ENCODE assay signal across 25 cellular contexts in genomic region chr13:80360298-80360827, GRCh38. TPM values are rescaled to one million over a fixed set of nuclear protein-coding genes. Genes with fewer than 3 reads are reported as not detected.
A peak's percentile ranks its signal among the peaks of the same experiment; 100 is the strongest.
DNase-seq lines count a peak whose midpoint lies in the region; ATAC-seq, FAIRE-seq and TF ChIP-seq lines count a peak whose summit lies in the region.
"Had no signal": no experiment of that assay in that cellular context is flagged by ENCODE, and none has a peak within 500 bp of the region (broad histone marks: within the 10 kb centered on the region; RNA-seq: fewer than 3 reads in every experiment).

No MANE protein-coding gene starts in this region.

- H3K4me3 Mint-ChIP-seq in nephron, result peak overlapping the region in 2 of 3 experiments; percentile 2 to 36
- no peak overlapping the region for H3K4me3 Mint-ChIP-seq in natural killer cell treated with Interleukin-12 subunit alpha and Interleukin-12 subunit beta and Interleukin-15 and Interleukin-18, amount 100 ng/mL, for 72 hours
- H3K4me3 Mint-ChIP-seq: activated naive CD8-positive, alpha-beta T cell treated with anti-CD3 and anti-CD28 coated beads, Interleukin-2, amount 10 ng/mL, durations not matched to agents 7 days and 5 days; B cell; stimulated activated effector memory CD8-positive, alpha-beta T cell treated with anti-CD3 and anti-CD28 coated beads, Interleukin-12 subunit alpha, Interleukin-12 subunit beta, amount 100 ng/mL, for 72 hours; T-helper 2 cell treated with Interferon-gamma antibody and Interleukin-4, amounts not matched to agents 5 μg/mL and 100 μg/mL, for 36 hours had no signal

- H3K14ac ChIP-seq in H1 (ENCODE audit: insufficient read length), result no peak overlapping the region

- no peak overlapping the region for H2AK5ac ChIP-seq in H1 (ENCODE audit: low read depth, low read length)

- peak overlapping the region; percentile 82 to 92 (median 88) for H3K27ac Mint-ChIP-seq in nephron
- no peak overlapping the region for H3K27ac Mint-ChIP-seq in natural killer cell treated with Interleukin-12 subunit alpha and Interleukin-12 subunit beta and Interleukin-15 and Interleukin-18, amount 100 ng/mL, for 72 hours
- H3K27ac Mint-ChIP-seq: activated naive CD8-positive, alpha-beta T cell treated with anti-CD3 and anti-CD28 coated beads, Interleukin-2, amount 10 ng/mL, durations not matched to agents 7 days and 5 days; B cell; stimulated activated effector memory CD8-positive, alpha-beta T cell treated with anti-CD3 and anti-CD28 coated beads, Interleukin-12 subunit alpha, Interleukin-12 subunit beta, amount 100 ng/mL, for 72 hours; T-helper 2 cell treated with Interferon-gamma antibody and Interleukin-4, amounts not matched to agents 5 μg/mL and 100 μg/mL, for 36 hours had no signal

- no peak overlapping the region for H2BK20ac ChIP-seq in H1 (ENCODE audit: low read length)

- H3K27me3 ChIP-seq in BLaER1 treated with 17β-estradiol and CSF1 and Interleukin-3, amounts not matched to agents 10 nM and 100 nM, result no peaks in the 10 kb centered on the region
- H3K27me3 ChIP-seq in HUES64 (ENCODE audit: insufficient read depth, low read length) (no peaks in the 10 kb centered on the region), H1 (replicated peaks in 1 of 4; ENCODE audit: control insufficient read depth in 3 of 4, extremely low read depth in 1 of 4, insufficient read depth in 3 of 4, low read length in 3 of 4) (no peaks in the 10 kb centered on the region)
- H3K27me3 ChIP-seq: breast epithelium, ovary, spleen, tibial artery had no signal

- no peaks in the 10 kb centered on the region for H4K20me1 ChIP-seq in BLaER1 treated with 17β-estradiol and CSF1 and Interleukin-3, amounts not matched to agents 10 nM and 100 nM
- H4K20me1 ChIP-seq in H1 (replicated peaks in 1 of 2; ENCODE audit: control insufficient read depth in 1 of 2, insufficient read depth in 2 of 2, low read length in 2 of 2), result no peaks in the 10 kb centered on the region

- TF ChIP-seq EP300 in H1 (IDR thresholded peaks at IDR 0.05; ENCODE audit: borderline replicate concordance in 1 of 2, low read depth in 2 of 2, low read length in 2 of 2), result no peak

- H4K8ac ChIP-seq in H1 (ENCODE audit: extremely low read depth, insufficient read depth, low read length), result no peak overlapping the region

- H3K4me3 ChIP-seq in BLaER1 treated with 17β-estradiol and CSF1 and Interleukin-3, amounts not matched to agents 10 nM and 100 nM, result no peak overlapping the region
- H3K4me3 ChIP-seq in HUES64 (ENCODE audit: low read length) (no peak overlapping the region), H1 (ENCODE audit: extremely low read depth in 1 of 4, insufficient read depth in 2 of 4, low read depth in 3 of 4, low read length in 4 of 4) (no peak overlapping the region)
- H3K4me3 ChIP-seq: breast epithelium, GM12878, ovary, spleen, tibial artery had no signal

- peak overlapping the region in 1 of 11 experiments; percentile 6; a peak in 1 of 22 replicates for H3K27ac ChIP-seq in BLaER1 treated with 17β-estradiol and CSF1 and Interleukin-3, amounts not matched to agents 10 nM and 100 nM
- peak overlapping the region; percentile 73 for H3K27ac ChIP-seq in HUES64 (ENCODE audit: low read depth, low read length)
- no peak overlapping the region for H3K27ac ChIP-seq in H1 (ENCODE audit: low read depth, low read length)
- H3K27ac ChIP-seq: breast epithelium, ovary, tibial artery had no signal

- no peak overlapping the region for H2BK12ac ChIP-seq in H1 (ENCODE audit: low read depth, low read length)

- no peak for FAIRE-seq in H1 (lab: Jason Lieb, UNC)
- FAIRE-seq: D721Med, GM12878, H54 had no signal

- TF ChIP-seq POLR2A in H1 (IDR thresholded peaks at IDR 0.05; ENCODE audit: control extremely low read depth in 1 of 2, low read depth in 2 of 2, low read length in 2 of 2), result no peak

- DNase-seq in H1 (ENCODE audit: low read depth in 1 of 2, low spot score in 2 of 2), result no peak
- DNase-seq in midbrain (lab: John Stamatoyannopoulos, UW), result no peak
- DNase-seq in natural killer cell treated with Interleukin-12 subunit alpha and Interleukin-12 subunit beta and Interleukin-15 and Interleukin-18, amount 100 ng/mL, for 72 hours (ENCODE audit: low spot score), result no peak
- no peak for DNase-seq in KG1 (lab: John Stamatoyannopoulos, UW)
- DNase-seq: activated naive CD8-positive, alpha-beta T cell treated with anti-CD3 and anti-CD28 coated beads, Interleukin-2, amount 10 ng/mL, durations not matched to agents 7 days and 5 days; GDM1; head of caudate nucleus; islet precursor cell; NCI-H226; NK-92 treated with Interleukin-12 subunit alpha and Interleukin-12 subunit beta, amount 100 ng/mL, for 24 hours; ovary; spleen; tibial artery had no signal

- peaks cover 3 to 39% (median 29%) of the 10 kb centered on the region in 10 experiments; a peak in 18 of 20 replicates for H3K4me1 ChIP-seq in BLaER1 treated with 17β-estradiol and CSF1 and Interleukin-3, amounts not matched to agents 10 nM and 100 nM
- peaks cover 42% of the 10 kb centered on the region for H3K4me1 ChIP-seq in HUES64 (ENCODE audit: insufficient read depth, low read length)
- peaks cover 0 to 9% (median 5%) of the 10 kb centered on the region in 4 experiments; a peak in 5 of 7 replicates for H3K4me1 ChIP-seq in H1 (replicated peaks in 1 of 4; ENCODE audit: control insufficient read depth in 3 of 4, insufficient read depth in 4 of 4, low read length in 3 of 4)
- H3K4me1 ChIP-seq: breast epithelium had no signal

- H4K91ac ChIP-seq in H1 (replicated peaks; ENCODE audit: insufficient read length, low read length), result no peak overlapping the region

- H2BK120ac ChIP-seq in H1 (replicated peaks; ENCODE audit: low read depth, low read length), result no peak overlapping the region

- peaks cover 2% of the 10 kb centered on the region; the same call in 1 of the 2 replicates for H3K23me2 ChIP-seq in H1 (ENCODE audit: low read depth, low read length)

- no peak for TF ChIP-seq CTCF in H1 (IDR thresholded peaks at IDR 0.05; ENCODE audit: control extremely low read depth in 1 of 3, insufficient read depth in 1 of 3, low read depth in 1 of 3, low read length in 3 of 3)
- TF ChIP-seq CTCF in nephron (IDR thresholded peaks at IDR 0.05; ENCODE audit: unreplicated experiment in 3 of 3), result no peak

- no peak for ATAC-seq in natural killer cell treated with Interleukin-12 subunit alpha and Interleukin-12 subunit beta and Interleukin-15 and Interleukin-18, amount 100 ng/mL, for 72 hours
- no peak for ATAC-seq in HG03521 (IDR thresholded peaks at IDR 0.05; ENCODE audit: unreplicated experiment)
- ATAC-seq: esophagus mucosa; stimulated activated effector memory CD8-positive, alpha-beta T cell treated with anti-CD3 and anti-CD28 coated beads, Interleukin-12 subunit alpha, Interleukin-12 subunit beta, amount 100 ng/mL, for 72 hours had no signal

- no peak for TF ChIP-seq RAD21 in H1 (IDR thresholded peaks at IDR 0.05 in 1 of 2, conservative IDR thresholded peaks at IDR 0.05 in 1 of 2; ENCODE audit: low read depth in 2 of 2, low read length in 2 of 2)

- H4K5ac ChIP-seq in H1 (ENCODE audit: insufficient read length, low read depth, low read length), result no peak overlapping the region

- H3K79me2 ChIP-seq in H1 (ENCODE audit: control insufficient read depth in 1 of 2, insufficient read depth in 2 of 2, low read length in 2 of 2), result no peaks in the 10 kb centered on the region

- H3K27me3 Mint-ChIP-seq in nephron (ENCODE audit: low read depth), result peaks cover 4% of the 10 kb centered on the region
- H3K27me3 Mint-ChIP-seq in natural killer cell treated with Interleukin-12 subunit alpha and Interleukin-12 subunit beta and Interleukin-15 and Interleukin-18, amount 100 ng/mL, for 72 hours, result no peaks in the 10 kb centered on the region
- H3K27me3 Mint-ChIP-seq: B cell had no signal

- H2BK5ac ChIP-seq in H1 (ENCODE audit: low read depth, low read length), result no peak overlapping the region

- no peak overlapping the region for H3K23ac ChIP-seq in H1 (ENCODE audit: insufficient read length)

- H3K79me1 ChIP-seq in H1 (ENCODE audit: low read depth, low read length), result no peaks in the 10 kb centered on the region

- peak overlapping the region in 10 of 11 experiments; percentile 16 to 76 (median 63); a peak in 16 of 22 replicates for H3K4me2 ChIP-seq in BLaER1 treated with 17β-estradiol and CSF1 and Interleukin-3, amounts not matched to agents 10 nM and 100 nM
- H3K4me2 ChIP-seq in H1 (ENCODE audit: insufficient read depth in 1 of 2, low read depth in 2 of 2, low read length in 2 of 2), result peak overlapping the region; percentile 64 to 66; a peak in 2 of 4 replicates

- CTCF ChIA-PET in H1 (lab: Charles Lee; ENCODE audit: partially characterized antibody), result interaction anchor here (0.6 to 5.0 kb wide), 6 partner anchors 8 to 681 kb away, joined by 3 to 61 read pairs (median 6); partner anchors contain the start of gene SPRY2

- no peak overlapping the region for H3K9ac ChIP-seq in BLaER1 treated with 17β-estradiol and CSF1 and Interleukin-3, amounts not matched to agents 10 nM and 100 nM
- H3K9ac ChIP-seq in HUES64 (ENCODE audit: low read depth, low read length) (peak overlapping the region; percentile 9; the same call in 1 of the 2 replicates), H1 (replicated peaks in 1 of 4; ENCODE audit: extremely low read depth in 1 of 4, low read depth in 3 of 4, low read length in 3 of 4) (no peak overlapping the region)

- no peak overlapping the region for H3K4ac ChIP-seq in H1 (replicated peaks; ENCODE audit: insufficient read length, low read depth, low read length)

- POLR2A ChIA-PET in H1 (lab: Charles Lee; ENCODE audit: partially characterized antibody), result interaction anchor here (0.5 to 2.1 kb wide), 6 partner anchors 11 to 879 kb away, joined by 3 to 34 read pairs (median 4); partner anchors contain the start of genes NDFIP2 and SPRY2

- H2AFZ ChIP-seq in H1 (ENCODE audit: low read length), result no peak overlapping the region

- H3K4me1 Mint-ChIP-seq in nephron, result peaks cover 43% of the 10 kb centered on the region
- H3K4me1 Mint-ChIP-seq in natural killer cell treated with Interleukin-12 subunit alpha and Interleukin-12 subunit beta and Interleukin-15 and Interleukin-18, amount 100 ng/mL, for 72 hours (ENCODE audit: low read depth in 2 of 2), result peaks cover 5 to 9% of the 10 kb centered on the region in 2 donors
- H3K4me1 Mint-ChIP-seq: activated naive CD8-positive, alpha-beta T cell treated with anti-CD3 and anti-CD28 coated beads, Interleukin-2, amount 10 ng/mL, durations not matched to agents 7 days and 5 days had no signal

- peaks cover 3% of the 10 kb centered on the region for H3K36me3 Mint-ChIP-seq in nephron (ENCODE audit: low read depth)
- no peaks in the 10 kb centered on the region for H3K36me3 Mint-ChIP-seq in natural killer cell treated with Interleukin-12 subunit alpha and Interleukin-12 subunit beta and Interleukin-15 and Interleukin-18, amount 100 ng/mL, for 72 hours
- H3K36me3 Mint-ChIP-seq: activated naive CD8-positive, alpha-beta T cell treated with anti-CD3 and anti-CD28 coated beads, Interleukin-2, amount 10 ng/mL, durations not matched to agents 7 days and 5 days; stimulated activated effector memory CD8-positive, alpha-beta T cell treated with anti-CD3 and anti-CD28 coated beads, Interleukin-12 subunit alpha, Interleukin-12 subunit beta, amount 100 ng/mL, for 72 hours had no signal

- H2BK15ac ChIP-seq in H1 (ENCODE audit: low read length), result no peak overlapping the region

- H3K9me3 Mint-ChIP-seq in nephron, result no peaks in the 10 kb centered on the region
- H3K9me3 Mint-ChIP-seq in natural killer cell treated with Interleukin-12 subunit alpha and Interleukin-12 subunit beta and Interleukin-15 and Interleukin-18, amount 100 ng/mL, for 72 hours, result no peaks in the 10 kb centered on the region
- H3K9me3 Mint-ChIP-seq: activated naive CD8-positive, alpha-beta T cell treated with anti-CD3 and anti-CD28 coated beads, Interleukin-2, amount 10 ng/mL, durations not matched to agents 7 days and 5 days; stimulated activated effector memory CD8-positive, alpha-beta T cell treated with anti-CD3 and anti-CD28 coated beads, Interleukin-12 subunit alpha, Interleukin-12 subunit beta, amount 100 ng/mL, for 72 hours; T-helper 2 cell treated with Interferon-gamma antibody and Interleukin-4, amounts not matched to agents 5 μg/mL and 100 μg/mL, for 36 hours had no signal

- no peaks in the 10 kb centered on the region for H3K36me3 ChIP-seq in BLaER1 treated with 17β-estradiol and CSF1 and Interleukin-3, amounts not matched to agents 10 nM and 100 nM
- no peaks in the 10 kb centered on the region for H3K36me3 ChIP-seq in HUES64 (ENCODE audit: insufficient read depth, low read length)
- no peaks in the 10 kb centered on the region for H3K36me3 ChIP-seq in H1 (ENCODE audit: control insufficient read depth in 2 of 4, insufficient read depth in 4 of 4, low read length in 3 of 4)
- H3K36me3 ChIP-seq: breast epithelium, ovary, spleen, tibial artery had no signal

- no peak overlapping the region for H3K18ac ChIP-seq in H1 (ENCODE audit: extremely low read depth, low read length)

- no peak overlapping the region for H3K56ac ChIP-seq in H1 (replicated peaks; ENCODE audit: insufficient read length, low read depth, low read length)

- H3K9me3 ChIP-seq in BLaER1 treated with 17β-estradiol and CSF1 and Interleukin-3, amounts not matched to agents 10 nM and 100 nM (replicated peaks in 1 of 11), result peaks cover 5 to 20% (median 15%) of the 10 kb centered on the region in 11 experiments; a peak in 21 of 22 replicates
- no peaks in the 10 kb centered on the region for H3K9me3 ChIP-seq in HUES64 (ENCODE audit: insufficient read depth, low read depth, low read length)
- H3K9me3 ChIP-seq in H1 (ENCODE audit: insufficient read depth in 2 of 2, low read depth in 1 of 2, low read length in 1 of 2), result no peaks in the 10 kb centered on the region
- H3K9me3 ChIP-seq: breast epithelium, ovary, spleen, tibial artery had no signal

RNA-seq across cellular contexts. Expression of gene SPRY2, which starts 19.4 kb away (rescaled TPM):
- 68.7 TPM for polyA plus RNA-seq in HUES64 (2013, experiment 1 of 2)
- 98.0 TPM for polyA plus RNA-seq in HUES64 (2013, experiment 2 of 2)
- 36.6 and 37.7 TPM in 2 replicates for total RNA-seq in H1 (2021; fragmentation: NEBNext Ultra II Directional; extraction: Animal tissue kit (Norgen Biotek cat#: 25700))
- 36.2 and 37.9 TPM in 2 replicates for polyA plus RNA-seq in H1 (2011; rRNA removed)
- polyA plus RNA-seq in H1 (2011; cell fraction: cytosol; rRNA removed), result 33.4 TPM
- 26.4 TPM for polyA plus RNA-seq in H1 (2011; cell fraction: nucleus; rRNA removed)
- 20.8 to 29.9 TPM (median 25.4 TPM) in 4 replicates for polyA plus RNA-seq in H1 (2012, experiment 1 of 2)
- polyA plus RNA-seq in H1 (2012, experiment 2 of 2), result 22.0 TPM
- polyA plus RNA-seq in H1 (2013, experiment 1 of 2), result 27.3 TPM
- polyA plus RNA-seq in H1 (2013, experiment 2 of 2), result 27.5 TPM
- polyA minus RNA-seq in H1 (2011; rRNA and poly(A)+ RNA removed), result 42.7 and 50.5 TPM in 2 replicates
- 20.3 TPM for polyA minus RNA-seq in H1 (2011; cell fraction: cytosol; rRNA and poly(A)+ RNA removed)
- 30.0 TPM for polyA minus RNA-seq in H1 (2011; cell fraction: nucleus; rRNA and poly(A)+ RNA removed)
- total RNA-seq in natural killer cell treated with Interleukin-12 subunit alpha and Interleukin-12 subunit beta and Interleukin-15 and Interleukin-18, amount 100 ng/mL, for 72 hours, result 1 to 10 TPM; 2.1 to 2.6 TPM

Comparison
In these comparisons a context has a peak if more than half of its experiments do, and no peak if none do; other contexts are left out.
1. H3K27ac Mint-ChIP-seq: peak in nephron (3 of 3); none in natural killer cell treated with Interleukin-12 subunit alpha and Interleukin-12 subunit beta and Interleukin-15 and Interleukin-18, amount 100 ng/mL, for 72 hours (0 of 2).
2. RNA of gene SPRY2, which starts 19.4 kb away (total RNA-seq): 36.6 to 37.7 TPM in H1; 2.1 to 2.6 TPM in natural killer cell treated with Interleukin-12 subunit alpha and Interleukin-12 subunit beta and Interleukin-15 and Interleukin-18, amount 100 ng/mL, for 72 hours; every median in the first group is over 10 times any median in the second.